In the genomic region with DNA sequence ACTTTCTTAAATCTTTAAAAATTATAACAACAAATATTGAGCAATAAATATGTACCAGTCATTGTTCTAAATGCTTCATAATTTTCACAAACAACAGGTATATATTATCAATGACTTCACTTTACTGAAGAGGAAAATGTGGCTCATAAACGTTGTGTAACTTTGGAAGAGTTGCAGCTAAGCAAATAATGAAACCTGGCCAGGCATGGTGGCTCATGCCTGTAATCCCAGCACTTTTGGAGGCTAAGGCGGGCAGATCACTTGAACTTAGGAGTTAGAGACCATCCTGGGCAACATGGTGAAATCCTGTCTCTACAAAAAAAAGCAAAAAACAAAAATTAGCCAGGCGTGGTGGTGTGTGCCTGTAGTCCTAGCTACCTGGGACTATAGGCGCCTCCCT, we compare ENCODE assay signal across 15 cellular contexts.
"Had no signal": no experiment of that assay in that cellular context is flagged by ENCODE, and none has a peak within 500 bp of the region (broad histone marks: within the 10 kb centered on the region; RNA-seq: fewer than 3 reads in every experiment).

No MANE protein-coding gene starts in this region.

- DNase-seq: effector memory CD4-positive, alpha-beta T cell; esophagus squamous epithelium; foreskin keratinocyte; immature natural killer cell; left ventricle myocardium superior; mammary epithelial cell; naive thymus-derived CD4-positive, alpha-beta T cell; small intestine; stimulated activated CD4-positive, alpha-beta T cell treated with anti-CD3 and anti-CD28 coated beads, Interleukin-12 subunit alpha, Interleukin-12 subunit beta, amount 100 ng/mL, for 4 hours; stimulated activated naive CD4-positive, alpha-beta T cell; stomach; substantia nigra; transverse colon had no signal

- ATAC-seq: left ventricle myocardium superior; naive thymus-derived CD4-positive, alpha-beta T cell had no signal

- H3K4me3 Mint-ChIP-seq: immature natural killer cell, neural crest cell had no signal

- H3K27ac ChIP-seq: esophagus squamous epithelium, foreskin keratinocyte, stomach, thoracic aorta, transverse colon had no signal

- H3K4me1 Mint-ChIP-seq: immature natural killer cell had no signal

- H3K27ac Mint-ChIP-seq: immature natural killer cell; naive thymus-derived CD4-positive, alpha-beta T cell had no signal

- H3K4me1 ChIP-seq: esophagus squamous epithelium, foreskin keratinocyte, stomach, transverse colon had no signal

- H3K9me3 ChIP-seq: esophagus squamous epithelium, thoracic aorta, transverse colon had no signal

- H3K9me3 Mint-ChIP-seq: neural crest cell had no signal

- H3K36me3 ChIP-seq: esophagus squamous epithelium, stomach, thoracic aorta, transverse colon had no signal

- H3K4me3 ChIP-seq: esophagus squamous epithelium, stomach, thoracic aorta, transverse colon had no signal

- H3K27me3 ChIP-seq: esophagus squamous epithelium, transverse colon had no signal
